36 cellular contexts compared by ENCODE assay signal in the genomic region with DNA sequence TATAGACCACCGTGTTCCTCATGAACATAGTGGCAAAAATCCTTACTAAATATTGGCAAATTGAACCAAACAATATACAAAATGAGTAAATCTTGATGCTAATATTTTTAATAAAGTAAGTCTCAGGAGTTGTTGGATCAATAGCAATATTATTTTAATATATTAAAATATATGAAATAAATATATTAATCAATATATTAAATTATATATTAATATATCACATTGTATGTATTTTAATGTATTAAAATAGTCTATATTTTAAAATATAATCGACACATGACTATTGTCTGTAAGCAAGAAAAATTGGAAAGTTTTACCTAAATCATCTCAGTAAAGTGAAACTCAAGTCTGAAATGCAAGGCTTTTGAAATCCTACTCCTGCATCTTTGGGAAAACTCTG.
"Had no signal": no experiment of that assay in that cellular context is flagged by ENCODE, and none has a peak within 500 bp of the region (broad histone marks: within the 10 kb centered on the region; RNA-seq: fewer than 3 reads in every experiment).

No MANE protein-coding gene starts in this region.

- DNase-seq: activated B cell treated with CpG ODN at 0.5 μM for 24 hours; activated CD4-positive, alpha-beta memory T cell treated with anti-CD3 and anti-CD28 coated beads for 36 hours; activated CD4-positive, alpha-beta T cell treated with anti-CD3 and anti-CD28 coated beads for 4 hours; activated CD4-positive, alpha-beta T cell treated with anti-CD3 and anti-CD28 coated beads, Interleukin-2, amount 10 ng/mL, durations not matched to agents 24 days and 14 days; activated CD4-positive, alpha-beta T cell treated with anti-CD3 and anti-CD28 coated beads, Interleukin-2, amount 50 U/mL, for 1 hour; activated CD4-positive, alpha-beta T cell treated with anti-CD3 and anti-CD28 coated beads, Interleukin-2, amount 50 U/mL, for 4 hours; activated CD4-positive, CD25-positive, alpha-beta regulatory T cell treated with anti-CD3 and anti-CD28 coated beads, Interleukin-2, amount 50 U/mL, for 72 hours; activated CD8-positive, alpha-beta memory T cell treated with anti-CD3 and anti-CD28 coated beads, Interleukin-2, amount 50 U/mL, for 4 hours; activated CD8-positive, alpha-beta T cell treated with anti-CD3 and anti-CD28 coated beads for 36 hours; activated effector memory CD4-positive, alpha-beta T cell treated with Interleukin-2 at 50 U/mL for 16 hours; activated gamma-delta T cell; activated naive CD4-positive, alpha-beta T cell treated with anti-CD3 and anti-CD28 coated beads, Interleukin-2, amount 10 ng/mL, durations not matched to agents 7 days and 5 days; activated naive CD4-positive, alpha-beta T cell treated with Interleukin-2 at 50 U/mL for 16 hours; activated naive CD8-positive, alpha-beta T cell treated with anti-CD3 and anti-CD28 coated beads, Interleukin-2, amount 10 ng/mL, durations not matched to agents 7 days and 5 days; activated naive CD8-positive, alpha-beta T cell treated with anti-CD3 and anti-CD28 coated beads, Interleukin-2, amount 50 U/mL, for 24 hours; activated T-cell treated with anti-CD3 and anti-CD28 coated beads for 4 hours; activated T-cell treated with anti-CD3 and anti-CD28 coated beads, Interleukin-2, amount 50 U/mL, for 1 hour; activated T-cell treated with anti-CD3 and anti-CD28 coated beads, Interleukin-2, amount 50 U/mL, for 4 hours; activated T-cell treated with anti-CD3 and anti-CD28 coated beads, Interleukin-2, amount 50 U/mL, for 72 hours; anterior cingulate cortex; caudate nucleus; cerebellar nuclear complex; T-helper 1 cell; T-helper 2 cell; T-helper 9 cell; WERI-Rb-1 had no signal

- H3K27me3 Mint-ChIP-seq: activated naive CD8-positive, alpha-beta T cell treated with anti-CD3 and anti-CD28 coated beads, Interleukin-2, amount 50 U/mL, for 24 hours had no signal

- H3K27me3 ChIP-seq: ascending aorta, cardiac muscle cell had no signal

- H3K4me3 Mint-ChIP-seq: activated B cell treated with CpG ODN at 0.5 μM for 24 hours; activated CD4-positive, alpha-beta memory T cell treated with anti-CD3 and anti-CD28 coated beads for 36 hours; activated CD4-positive, alpha-beta T cell treated with anti-CD3 and anti-CD28 coated beads, Interleukin-2, amount 10 ng/mL, durations not matched to agents 24 days and 14 days; activated CD8-positive, alpha-beta T cell treated with anti-CD3 and anti-CD28 coated beads for 36 hours; activated naive CD4-positive, alpha-beta T cell treated with anti-CD3 and anti-CD28 coated beads, Interleukin-2, amount 10 ng/mL, durations not matched to agents 7 days and 5 days; activated naive CD8-positive, alpha-beta T cell treated with anti-CD3 and anti-CD28 coated beads, Interleukin-2, amount 10 ng/mL, durations not matched to agents 7 days and 5 days; activated naive CD8-positive, alpha-beta T cell treated with anti-CD3 and anti-CD28 coated beads, Interleukin-2, amount 50 U/mL, for 24 hours; activated T-cell treated with anti-CD3 and anti-CD28 coated beads, Interleukin-2, amount 50 U/mL, for 4 hours; activated T-cell treated with anti-CD3 and anti-CD28 coated beads, Interleukin-2, amount 50 U/mL, for 72 hours; activated T-helper 1 cell treated with anti-CD3 and anti-CD28 coated beads, Interleukin-12 subunit alpha, Interleukin-12 subunit beta, Interleukin-2, Interleukin-4 antibody, amounts not matched to agents 30 ng/mL and 10 ng/mL and 1 ng/mL, durations not matched to agents 14 hours and 24 hours and 36 hours; brain; central memory CD8-positive, alpha-beta T cell; T-helper 1 cell treated with Interleukin-12 subunit alpha and Interleukin-12 subunit beta and Interleukin-4 antibody, amounts not matched to agents 30 μg/mL and 1 μg/mL, for 36 hours; T-helper 2 cell treated with Interferon-gamma antibody and Interleukin-4, amounts not matched to agents 5 μg/mL and 100 μg/mL, for 36 hours had no signal

- H3K27ac Mint-ChIP-seq: activated B cell treated with CpG ODN at 0.5 μM for 24 hours; activated CD4-positive, alpha-beta memory T cell treated with anti-CD3 and anti-CD28 coated beads for 36 hours; activated CD4-positive, alpha-beta T cell treated with anti-CD3 and anti-CD28 coated beads, Interleukin-2, amount 10 ng/mL, durations not matched to agents 24 days and 14 days; activated CD8-positive, alpha-beta T cell treated with anti-CD3 and anti-CD28 coated beads for 36 hours; activated naive CD4-positive, alpha-beta T cell treated with anti-CD3 and anti-CD28 coated beads, Interleukin-2, amount 10 ng/mL, durations not matched to agents 7 days and 5 days; activated naive CD4-positive, alpha-beta T cell treated with anti-CD3 and anti-CD28 coated beads, Interleukin-2, amount 50 U/mL, for 72 hours; activated naive CD8-positive, alpha-beta T cell treated with anti-CD3 and anti-CD28 coated beads, Interleukin-2, amount 10 ng/mL, durations not matched to agents 7 days and 5 days; activated naive CD8-positive, alpha-beta T cell treated with anti-CD3 and anti-CD28 coated beads, Interleukin-2, amount 50 U/mL, for 24 hours; activated T-cell treated with anti-CD3 and anti-CD28 coated beads, Interleukin-2, amount 50 U/mL, for 72 hours; activated T-helper 1 cell treated with anti-CD3 and anti-CD28 coated beads, Interleukin-12 subunit alpha, Interleukin-12 subunit beta, Interleukin-2, Interleukin-4 antibody, amounts not matched to agents 30 ng/mL and 10 ng/mL and 1 ng/mL, durations not matched to agents 14 hours and 24 hours and 36 hours; activated T-helper 2 cell treated with anti-CD3 and anti-CD28 coated beads, Interferon-gamma antibody, Interleukin-2, Interleukin-4, amounts not matched to agents 10 μg/mL and 5 μg/mL and 100 μg/mL, durations not matched to agents 14 hours and 24 hours and 36 hours; brain; T-helper 1 cell treated with Interleukin-12 subunit alpha and Interleukin-12 subunit beta and Interleukin-4 antibody, amounts not matched to agents 30 μg/mL and 1 μg/mL, for 36 hours; T-helper 2 cell treated with Interferon-gamma antibody and Interleukin-4, amounts not matched to agents 5 μg/mL and 100 μg/mL, for 36 hours had no signal

- H3K4me1 ChIP-seq: ascending aorta had no signal

- H3K36me3 ChIP-seq: ascending aorta, cardiac muscle cell, WERI-Rb-1 had no signal

- FAIRE-seq: bronchial epithelial cell had no signal

- H3K4me1 Mint-ChIP-seq: activated B cell treated with CpG ODN at 0.5 μM for 24 hours; activated CD4-positive, alpha-beta T cell treated with anti-CD3 and anti-CD28 coated beads, Interleukin-2, amount 10 ng/mL, durations not matched to agents 24 days and 14 days; activated naive CD4-positive, alpha-beta T cell treated with anti-CD3 and anti-CD28 coated beads, Interleukin-2, amount 10 ng/mL, durations not matched to agents 7 days and 5 days; activated naive CD8-positive, alpha-beta T cell treated with anti-CD3 and anti-CD28 coated beads, Interleukin-2, amount 10 ng/mL, durations not matched to agents 7 days and 5 days; activated naive CD8-positive, alpha-beta T cell treated with anti-CD3 and anti-CD28 coated beads, Interleukin-2, amount 50 U/mL, for 24 hours; brain; central memory CD8-positive, alpha-beta T cell had no signal

- ATAC-seq: activated CD8-positive, alpha-beta T cell treated with anti-CD3 and anti-CD28 coated beads for 36 hours; activated naive CD4-positive, alpha-beta T cell treated with anti-CD3 and anti-CD28 coated beads, Interleukin-2, amount 50 U/mL, for 72 hours; activated naive CD8-positive, alpha-beta T cell treated with anti-CD3 and anti-CD28 coated beads, Interleukin-2, amount 50 U/mL, for 24 hours; activated T-cell treated with anti-CD3 and anti-CD28 coated beads, Interleukin-2, amount 50 U/mL, for 4 hours; activated T-cell treated with anti-CD3 and anti-CD28 coated beads, Interleukin-2, amount 50 U/mL, for 72 hours had no signal

- H3K4me3 ChIP-seq: ascending aorta, cardiac muscle cell had no signal

- H3K9me3 Mint-ChIP-seq: activated T-helper 2 cell treated with anti-CD3 and anti-CD28 coated beads, Interferon-gamma antibody, Interleukin-2, Interleukin-4, amounts not matched to agents 10 μg/mL and 5 μg/mL and 100 μg/mL, durations not matched to agents 14 hours and 24 hours and 36 hours had no signal

- H3K27ac ChIP-seq: ascending aorta, cardiac muscle cell, WERI-Rb-1 had no signal

- H3K36me3 Mint-ChIP-seq: activated naive CD4-positive, alpha-beta T cell treated with anti-CD3 and anti-CD28 coated beads, Interleukin-2, amount 10 ng/mL, durations not matched to agents 7 days and 5 days; brain had no signal
